In the genomic region with DNA sequence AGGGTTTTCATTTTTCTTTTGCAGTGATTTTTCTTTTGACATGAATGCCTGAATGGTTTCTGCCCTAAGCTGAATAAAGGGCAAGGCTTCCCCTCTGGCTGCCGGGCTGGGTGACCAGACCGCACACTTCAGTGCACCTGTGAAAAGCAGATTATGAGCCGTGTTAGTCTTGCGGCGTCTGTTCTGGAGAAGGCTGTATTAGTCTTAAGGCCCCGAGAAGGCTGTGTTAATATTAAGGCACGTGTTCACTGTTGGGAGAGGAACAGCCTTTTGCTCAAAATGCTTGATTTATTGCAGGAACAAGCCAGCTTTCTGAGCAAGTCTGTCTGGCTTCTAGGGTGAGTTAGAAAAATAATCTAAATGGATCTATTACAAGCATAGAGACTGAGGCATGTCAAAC, we compare ENCODE assay signal across 34 cellular contexts. TPM values are rescaled to one million over a fixed set of nuclear protein-coding genes. Genes with fewer than 3 reads are reported as not detected.
DNase-seq lines count a peak whose midpoint lies in the region; ATAC-seq and TF ChIP-seq lines count a peak whose summit lies in the region.
"Had no signal": no experiment of that assay in that cellular context is flagged by ENCODE, and none has a peak within 500 bp of the region (broad histone marks: within the 10 kb centered on the region; RNA-seq: fewer than 3 reads in every experiment).

No MANE protein-coding gene starts in this region.

- peak; percentile 62 for DNase-seq in WERI-Rb-1
- no peak for DNase-seq in left lobe of liver (ENCODE audit: low spot score)
- peak; percentile 49 for DNase-seq in retina
- no peak for DNase-seq in stimulated activated CD4-positive, alpha-beta T cell treated with anti-CD3 and anti-CD28 coated beads, Interleukin-1b, Interleukin-23, amount 100 ng/mL, for 48 hours
- no peak for DNase-seq in SHP77 (lab: John Stamatoyannopoulos, UW)
- DNase-seq: activated CD4-positive, alpha-beta memory T cell treated with anti-CD3 and anti-CD28 coated beads, Interleukin-2, amount 10 ng/mL, durations not matched to agents 7 days and 5 days; activated CD4-positive, alpha-beta T cell treated with anti-CD3 and anti-CD28 coated beads for 1 hour; CD8-positive, alpha-beta T cell; DMS 273 treated with DMSO at 0.1 percent for 48 hours; effector CD8-positive, alpha-beta T cell; erythroblast; heart right ventricle; left ventricle myocardium inferior; NCI-H1417 treated with DMSO at 0.1 percent for 48 hours; NCI-H2081; NCI-H226; NCI-H774; nucleus accumbens; stimulated activated CD4-positive, alpha-beta T cell treated with anti-CD3 and anti-CD28 coated beads, Interleukin-12 subunit alpha, Interleukin-12 subunit beta, amount 100 ng/mL, for 4 hours; stimulated activated CD4-positive, alpha-beta T cell treated with anti-CD3 and anti-CD28 coated beads, Interleukin-4, amount 100 ng/mL, for 4 hours; stimulated activated naive CD4-positive, alpha-beta T cell treated with Interleukin-2 at 50 U/mL for 16 hours had no signal

- no peak overlapping the region for H3K4me3 ChIP-seq in WERI-Rb-1 (ENCODE audit: low read depth, low read length)
- H3K4me3 ChIP-seq: cardiac muscle cell, colonic mucosa, HAP-1, heart right ventricle, left ventricle myocardium inferior, SK-N-MC had no signal

- no peak overlapping the region for H3K4me3 Mint-ChIP-seq in stimulated activated memory B cell treated with anti-CD40 and anti-IgM and Interleukin-4, amounts not matched to agents 10 μg/mL and 1 μg/mL and 100 μg/mL, for 72 hours
- H3K4me3 Mint-ChIP-seq: activated CD4-positive, alpha-beta memory T cell treated with anti-CD3 and anti-CD28 coated beads, Interleukin-2, amount 10 ng/mL, durations not matched to agents 7 days and 5 days; B cell; CD8-positive, alpha-beta T cell; T-helper 1 cell treated with Interleukin-12 subunit alpha and Interleukin-12 subunit beta and Interleukin-4 antibody, amounts not matched to agents 30 μg/mL and 1 μg/mL, for 36 hours had no signal

- peak overlapping the region; percentile 67 for H3K27ac ChIP-seq in WERI-Rb-1
- H3K27ac ChIP-seq: cardiac muscle cell, colonic mucosa, heart right ventricle, KMS-11, left ventricle myocardium inferior, RWPE1, SK-N-MC had no signal

- H3K27me3 ChIP-seq in WERI-Rb-1 (ENCODE audit: insufficient read depth, low read depth, severe bottlenecking), result no peaks in the 10 kb centered on the region
- H3K27me3 ChIP-seq: cardiac muscle cell, colonic mucosa had no signal

- ATAC-seq in GM18868 (IDR thresholded peaks at IDR 0.05; ENCODE audit: unreplicated experiment), result peak; percentile 85
- ATAC-seq in left lobe of liver, result peak; percentile 65
- no peak for ATAC-seq in stimulated activated memory B cell treated with anti-CD40 and anti-IgM and Interleukin-4, amounts not matched to agents 10 μg/mL and 1 μg/mL and 100 μg/mL, for 72 hours
- no peak for ATAC-seq in GM21526 (IDR thresholded peaks at IDR 0.05; ENCODE audit: low FRiP score, unreplicated experiment)
- ATAC-seq: activated naive CD4-positive, alpha-beta T cell treated with anti-CD3 and anti-CD28 coated beads, Interleukin-2, amount 50 U/mL, for 72 hours; CD8-positive, alpha-beta T cell; heart right ventricle had no signal

- H3K36me3 ChIP-seq in WERI-Rb-1, result no peaks in the 10 kb centered on the region
- H3K36me3 ChIP-seq: cardiac muscle cell, colonic mucosa, HAP-1, heart right ventricle, left ventricle myocardium inferior had no signal

- no peaks in the 10 kb centered on the region for H3K9me3 ChIP-seq in WERI-Rb-1 (ENCODE audit: severe bottlenecking)
- H3K9me3 ChIP-seq: colonic mucosa, HAP-1 had no signal

- H3K9me3 Mint-ChIP-seq in stimulated activated memory B cell treated with anti-CD40 and anti-IgM and Interleukin-4, amounts not matched to agents 10 μg/mL and 1 μg/mL and 100 μg/mL, for 72 hours, result no peaks in the 10 kb centered on the region
- H3K9me3 Mint-ChIP-seq: activated CD4-positive, alpha-beta memory T cell treated with anti-CD3 and anti-CD28 coated beads, Interleukin-2, amount 10 ng/mL, durations not matched to agents 7 days and 5 days; activated naive CD4-positive, alpha-beta T cell treated with anti-CD3 and anti-CD28 coated beads, Interleukin-2, amount 50 U/mL, for 72 hours; activated T-helper 2 cell treated with anti-CD3 and anti-CD28 coated beads, Interferon-gamma antibody, Interleukin-2, Interleukin-4, amounts not matched to agents 10 μg/mL and 5 μg/mL and 100 μg/mL, durations not matched to agents 14 hours and 24 hours and 36 hours; CD8-positive, alpha-beta T cell; T-helper 1 cell treated with Interleukin-12 subunit alpha and Interleukin-12 subunit beta and Interleukin-4 antibody, amounts not matched to agents 30 μg/mL and 1 μg/mL, for 36 hours had no signal

- no peaks in the 10 kb centered on the region for H3K36me3 Mint-ChIP-seq in stimulated activated memory B cell treated with anti-CD40 and anti-IgM and Interleukin-4, amounts not matched to agents 10 μg/mL and 1 μg/mL and 100 μg/mL, for 72 hours
- H3K36me3 Mint-ChIP-seq: activated naive CD4-positive, alpha-beta T cell treated with anti-CD3 and anti-CD28 coated beads, Interleukin-2, amount 50 U/mL, for 72 hours; CD8-positive, alpha-beta T cell had no signal

- no peaks in the 10 kb centered on the region for H3K4me1 Mint-ChIP-seq in stimulated activated memory B cell treated with anti-CD40 and anti-IgM and Interleukin-4, amounts not matched to agents 10 μg/mL and 1 μg/mL and 100 μg/mL, for 72 hours
- H3K4me1 Mint-ChIP-seq: activated CD4-positive, alpha-beta memory T cell treated with anti-CD3 and anti-CD28 coated beads, Interleukin-2, amount 10 ng/mL, durations not matched to agents 7 days and 5 days; B cell had no signal

- H3K27ac Mint-ChIP-seq in stimulated activated memory B cell treated with anti-CD40 and anti-IgM and Interleukin-4, amounts not matched to agents 10 μg/mL and 1 μg/mL and 100 μg/mL, for 72 hours, result no peak overlapping the region
- H3K27ac Mint-ChIP-seq: activated CD4-positive, alpha-beta memory T cell treated with anti-CD3 and anti-CD28 coated beads, Interleukin-2, amount 10 ng/mL, durations not matched to agents 7 days and 5 days; activated naive CD4-positive, alpha-beta T cell treated with anti-CD3 and anti-CD28 coated beads, Interleukin-2, amount 50 U/mL, for 72 hours; activated T-helper 2 cell treated with anti-CD3 and anti-CD28 coated beads, Interferon-gamma antibody, Interleukin-2, Interleukin-4, amounts not matched to agents 10 μg/mL and 5 μg/mL and 100 μg/mL, durations not matched to agents 14 hours and 24 hours and 36 hours; B cell; CD8-positive, alpha-beta T cell; T-helper 1 cell treated with Interleukin-12 subunit alpha and Interleukin-12 subunit beta and Interleukin-4 antibody, amounts not matched to agents 30 μg/mL and 1 μg/mL, for 36 hours had no signal

- no peaks in the 10 kb centered on the region for H3K27me3 Mint-ChIP-seq in stimulated activated memory B cell treated with anti-CD40 and anti-IgM and Interleukin-4, amounts not matched to agents 10 μg/mL and 1 μg/mL and 100 μg/mL, for 72 hours

- TF ChIP-seq CTCF in WERI-Rb-1 (IDR thresholded peaks at IDR 0.05; ENCODE audit: low read depth, low read length), result no peak

RNA-seq across cellular contexts. Expression of gene DNAH14, which starts 54.7 kb away (rescaled TPM):
- 5.9 TPM for total RNA-seq in left lobe of liver
- total RNA-seq: B cell; CD8-positive, alpha-beta T cell had no signal

Comparison
In these comparisons a context has a peak if more than half of its experiments do, and no peak if none do; other contexts are left out.
1. ATAC-seq: peak in GM18868 (single experiment) and left lobe of liver (single experiment); none in stimulated activated memory B cell treated with anti-CD40 and anti-IgM and Interleukin-4, amounts not matched to agents 10 μg/mL and 1 μg/mL and 100 μg/mL, for 72 hours (single experiment) and GM21526 (single experiment).
2. DNase-seq: peak in WERI-Rb-1 (single experiment) and retina (single experiment); none in left lobe of liver (single experiment), stimulated activated CD4-positive, alpha-beta T cell treated with anti-CD3 and anti-CD28 coated beads, Interleukin-1b, Interleukin-23, amount 100 ng/mL, for 48 hours (single experiment) and SHP77 (0 of 2).